Comparison of ENCODE assay signal across 19 cellular contexts in genomic region chr4:182929296-182929695, GRCh38. TPM values are rescaled to one million over a fixed set of nuclear protein-coding genes. Genes with fewer than 3 reads are reported as not detected.
DNase-seq lines count a peak whose midpoint lies in the region; ATAC-seq and TF ChIP-seq lines count a peak whose summit lies in the region.
"Had no signal": no experiment of that assay in that cellular context is flagged by ENCODE, and none has a peak within 500 bp of the region (broad histone marks: within the 10 kb centered on the region; RNA-seq: fewer than 3 reads in every experiment).

No MANE protein-coding gene starts in this region.

- no TSS peak for BruUV-seq in IMR-90 (replicated peaks; lab: Mats Ljungman, UMichigan)

- peak; percentile 83 for DNase-seq in AG09309 (ENCODE audit: low read depth)
- DNase-seq in IMR-90 = peak; percentile 97
- DNase-seq in choroid plexus epithelial cell (ENCODE audit: low read depth) = peak; percentile 90
- peak; percentile 91 for DNase-seq in mesenchymal stem cell
- DNase-seq in NCI-H187 treated with DMSO at 0.1 percent for 48 hours (lab: John Stamatoyannopoulos, UW) = no peak
- DNase-seq in left ventricle myocardium superior = no peak
- no peak for DNase-seq in CD8-positive, alpha-beta memory T cell
- DNase-seq: dermis blood vessel endothelial cell; GF-D8; heart left ventricle; NCI-H1105 treated with DMSO at 0.1 percent for 48 hours; NCI-H526; psoas muscle; RPMI8226; stimulated activated CD4-positive, alpha-beta T cell treated with anti-CD3 and anti-CD28 coated beads, Interleukin-4, amount 100 ng/mL, for 24 hours; stimulated activated naive CD8-positive, alpha-beta T cell treated with anti-CD3 and anti-CD28 coated beads, Interleukin-15, Interleukin-2, amounts not matched to agents 100 U/mL and 50 U/mL, for 24 hours had no signal

- dilution Hi-C loops in IMR-90 (cut with HindIII; ENCODE audit: low sequenced_read_pairs, unreplicated experiment) = no loop called here

- no peaks in the 10 kb centered on the region for H4K20me1 ChIP-seq in IMR-90 (ENCODE audit: insufficient read depth, low read length)

- H3K14ac ChIP-seq in IMR-90 (replicated peaks; ENCODE audit: low read depth, low read length) (peak overlapping the region; percentile 99), mesenchymal stem cell (ENCODE audit: low read length in 2 of 2) (no peak overlapping the region)

- H2BK12ac ChIP-seq in mesenchymal stem cell (ENCODE audit: low read length in 2 of 2) = no peak overlapping the region

- peak overlapping the region; percentile 99 for H3K4ac ChIP-seq in IMR-90 (ENCODE audit: low read depth, low read length)
- H3K4ac ChIP-seq in mesenchymal stem cell (ENCODE audit: low read depth in 1 of 2, low read length in 2 of 2) = no peak overlapping the region

- no peaks in the 10 kb centered on the region for H3K79me1 ChIP-seq in IMR-90 (ENCODE audit: low read depth in 1 of 2, low read length in 2 of 2)
- H3K79me1 ChIP-seq in mesenchymal stem cell (replicated peaks; ENCODE audit: low read length, poor library complexity, severe bottlenecking) = no peaks in the 10 kb centered on the region

- intact Hi-C loops in IMR-90 (cut with micrococcal nuclease) = loop anchor here (5.0 to 10.0 kb wide), 7 partner anchors 474 to 1627 kb away; partner anchors contain the start of gene TENM3
- intact Hi-C loops in left ventricle myocardium superior (cut with micrococcal nuclease) = loop anchor here (10.0 kb wide), 1 partner anchor 444 kb away; no protein-coding TSS in a partner anchor

- no peak for TF ChIP-seq CTCF in AG09309 (IDR thresholded peaks at IDR 0.05; ENCODE audit: control insufficient read depth, insufficient read depth, low read depth, low read length, missing control alignments)
- no peak for TF ChIP-seq CTCF in IMR-90 (conservative IDR thresholded peaks at IDR 0.05; ENCODE audit: low read depth, low read length)
- no peak for TF ChIP-seq CTCF in choroid plexus epithelial cell (conservative IDR thresholded peaks at IDR 0.05; ENCODE audit: low read depth, low read length)

- H3K23ac ChIP-seq in IMR-90 (ENCODE audit: low read depth, low read length) (peak overlapping the region; percentile 94), mesenchymal stem cell (ENCODE audit: low read length in 2 of 2) (no peak overlapping the region)

- peak overlapping the region; percentile 80 for H2BK15ac ChIP-seq in IMR-90 (ENCODE audit: low read depth, low read length)
- H2BK15ac ChIP-seq in mesenchymal stem cell (ENCODE audit: low read depth, poor library complexity, severe bottlenecking) = no peak overlapping the region

- H3K4me1 ChIP-seq in IMR-90 (ENCODE audit: control insufficient read depth, insufficient read depth, low read length) (peaks cover 11% of the 10 kb centered on the region), mesenchymal stem cell (ENCODE audit: control insufficient read depth, insufficient read depth, low read depth, low read length) (peaks cover 4% of the 10 kb centered on the region)
- no peaks in the 10 kb centered on the region for H3K4me1 ChIP-seq in CD8-positive, alpha-beta memory T cell (ENCODE audit: insufficient read depth, low read length)
- H3K4me1 ChIP-seq: heart left ventricle, psoas muscle had no signal

- peak overlapping the region; percentile 47 to 93 for H4K8ac ChIP-seq in IMR-90 (ENCODE audit: low read depth in 2 of 2, low read length in 2 of 2)
- no peak overlapping the region for H4K8ac ChIP-seq in mesenchymal stem cell (ENCODE audit: low read length)

- no peaks in the 10 kb centered on the region for H3K9me3 Mint-ChIP-seq in CD8-positive, alpha-beta memory T cell

- TF ChIP-seq RAD21 in IMR-90 (IDR thresholded peaks at IDR 0.05; ENCODE audit: low read length) = no peak

- H3K4me1 Mint-ChIP-seq in CD8-positive, alpha-beta memory T cell = no peaks in the 10 kb centered on the region

- peak overlapping the region; percentile 96 for H3K56ac ChIP-seq in IMR-90 (ENCODE audit: extremely low read depth, insufficient read depth, low read length)

- H3K4me3 ChIP-seq in AG09309 (ENCODE audit: control insufficient read depth, low read depth, low read length) (no peak overlapping the region), IMR-90 (ENCODE audit: insufficient read depth, low read depth, low read length) (no peak overlapping the region), choroid plexus epithelial cell (ENCODE audit: low read depth, low read length) (no peak overlapping the region), mesenchymal stem cell (ENCODE audit: insufficient read depth in 1 of 2, low read depth in 1 of 2, low read length in 2 of 2) (no peak overlapping the region)
- H3K4me3 ChIP-seq in CD8-positive, alpha-beta memory T cell (ENCODE audit: low read length) = no peak overlapping the region
- H3K4me3 ChIP-seq: heart left ventricle, psoas muscle had no signal

- no peak for TF ChIP-seq POLR2A in IMR-90 (IDR thresholded peaks at IDR 0.05; ENCODE audit: low read depth, low read length)

- peaks cover 20% of the 10 kb centered on the region for H3K9me1 ChIP-seq in IMR-90 (ENCODE audit: insufficient read depth, low read length)

- peak overlapping the region; percentile 92 for H2AK9ac ChIP-seq in IMR-90 (replicated peaks; ENCODE audit: low read depth, low read length, poor library complexity)

- WGBS in IMR-90 (ENCODE audit: extremely low coverage in 2 of 2, insufficient read length in 1 of 2), 2 experiments = no CpG with 5 or more reads among the region's 3 CpGs
- WGBS in mesenchymal stem cell = 0% methylated on average over 1 of the region's 3 CpGs

- no peaks in the 10 kb centered on the region for H3K9me3 ChIP-seq in IMR-90 (ENCODE audit: control insufficient read depth, insufficient read depth, low read length)
- H3K9me3 ChIP-seq in mesenchymal stem cell (ENCODE audit: control insufficient read depth, low read length) = no peaks in the 10 kb centered on the region
- H3K9me3 ChIP-seq in CD8-positive, alpha-beta memory T cell (ENCODE audit: low read length) = no peaks in the 10 kb centered on the region
- H3K9me3 ChIP-seq: heart left ventricle, psoas muscle had no signal

- H2AK5ac ChIP-seq in IMR-90 (ENCODE audit: low read depth, low read length) (peak overlapping the region; percentile 93), mesenchymal stem cell (ENCODE audit: low read length, severe bottlenecking) (no peak overlapping the region)

- no peaks in the 10 kb centered on the region for H3K36me3 Mint-ChIP-seq in CD8-positive, alpha-beta memory T cell
- H3K36me3 Mint-ChIP-seq: activated naive CD8-positive, alpha-beta T cell had no signal

- in situ Hi-C loops in IMR-90 (cut with MboI; ENCODE audit: low sequenced_read_pairs) = no loop called here

- H4K91ac ChIP-seq in IMR-90 (ENCODE audit: insufficient read depth, low read depth, low read length) = peak overlapping the region; percentile 99
- H4K91ac ChIP-seq in mesenchymal stem cell (ENCODE audit: low read length) = no peak overlapping the region

- no peak overlapping the region for H3K4me3 Mint-ChIP-seq in CD8-positive, alpha-beta memory T cell
- H3K4me3 Mint-ChIP-seq: activated naive CD8-positive, alpha-beta T cell had no signal

- CTCF ChIA-PET in IMR-90 (lab: Yijun Ruan, JAX) = interaction anchor here (0.6 to 1.2 kb wide), 4 partner anchors 9 to 1267 kb away, joined by 3 to 5 read pairs (median 3); no protein-coding TSS in a partner anchor
- CTCF ChIA-PET in CD8-positive, alpha-beta memory T cell (lab: Charles Lee) = interaction anchor here (1.3 kb wide), 1 partner anchor 9 kb away, joined by 8 read pairs; no protein-coding TSS in a partner anchor

- H4K5ac ChIP-seq in IMR-90 (ENCODE audit: low read depth, low read length) = peak overlapping the region; percentile 94

- H3K27ac Mint-ChIP-seq in CD8-positive, alpha-beta memory T cell = no peak overlapping the region
- H3K27ac Mint-ChIP-seq: activated naive CD8-positive, alpha-beta T cell had no signal

- H3K9ac ChIP-seq in IMR-90 (ENCODE audit: low read depth, low read length) (no peak overlapping the region), mesenchymal stem cell (ENCODE audit: low read length) (no peak overlapping the region)

- POLR2A ChIA-PET in IMR-90 (lab: Charles Lee; ENCODE audit: unreplicated experiment) = no interaction called here
- POLR2A ChIA-PET in CD8-positive, alpha-beta memory T cell (lab: Charles Lee) = no interaction called here

- peak overlapping the region; percentile 98 for H2BK5ac ChIP-seq in IMR-90 (ENCODE audit: low read depth, low read length, poor library complexity, severe bottlenecking)
- peak overlapping the region; percentile 26 for H2BK5ac ChIP-seq in mesenchymal stem cell (ENCODE audit: low read depth, low read length, poor library complexity, severe bottlenecking)

- H3K36me3 ChIP-seq in IMR-90 (ENCODE audit: control insufficient read depth, insufficient read depth, low read length) = no peaks in the 10 kb centered on the region
- H3K36me3 ChIP-seq in mesenchymal stem cell (ENCODE audit: control insufficient read depth in 1 of 2, insufficient read depth in 2 of 2, low read depth in 1 of 2, low read length in 2 of 2) = no peaks in the 10 kb centered on the region
- no peaks in the 10 kb centered on the region for H3K36me3 ChIP-seq in CD8-positive, alpha-beta memory T cell (ENCODE audit: insufficient read depth, low read length)
- H3K36me3 ChIP-seq: heart left ventricle had no signal

- H3K27ac ChIP-seq in IMR-90 (ENCODE audit: insufficient read depth, low read length) (peak overlapping the region; percentile 94), mesenchymal stem cell (ENCODE audit: low read length, poor library complexity, severe bottlenecking) (peak overlapping the region; percentile 86)
- H3K27ac ChIP-seq in CD8-positive, alpha-beta memory T cell (ENCODE audit: low read depth, low read length) = no peak overlapping the region
- H3K27ac ChIP-seq: C4-2B, heart left ventricle, psoas muscle had no signal

- H2BK120ac ChIP-seq in IMR-90 (ENCODE audit: low read depth, low read length) (peak overlapping the region; percentile 99), mesenchymal stem cell (ENCODE audit: low read depth, low read length) (no peak overlapping the region)

- H3K4me2 ChIP-seq in IMR-90 (ENCODE audit: low read depth, low read length) (peak overlapping the region; percentile 75), mesenchymal stem cell (ENCODE audit: low read length, poor library complexity, severe bottlenecking) (no peak overlapping the region)

- peak overlapping the region; percentile 74 for H2AFZ ChIP-seq in IMR-90 (replicated peaks; ENCODE audit: low read length, poor library complexity)
- no peak overlapping the region for H2AFZ ChIP-seq in mesenchymal stem cell (ENCODE audit: low read depth, low read length)

- peak overlapping the region; percentile 100 for H2BK20ac ChIP-seq in IMR-90 (ENCODE audit: low read depth, low read length)

- no peaks in the 10 kb centered on the region for H3K27me3 ChIP-seq in IMR-90 (ENCODE audit: control insufficient read depth, insufficient read depth, low read length)
- H3K27me3 ChIP-seq in mesenchymal stem cell (ENCODE audit: control insufficient read depth in 1 of 2, insufficient read depth in 1 of 2, low read length in 2 of 2) = peaks cover 0 to 4% of the 10 kb centered on the region in 2 experiments
- no peaks in the 10 kb centered on the region for H3K27me3 ChIP-seq in CD8-positive, alpha-beta memory T cell (ENCODE audit: insufficient read depth, low read length, poor library complexity, severe bottlenecking)
- H3K27me3 ChIP-seq: heart left ventricle had no signal

- peak overlapping the region; percentile 97 for H3K18ac ChIP-seq in IMR-90 (ENCODE audit: low read depth, low read length)
- H3K18ac ChIP-seq in mesenchymal stem cell (ENCODE audit: low read depth in 1 of 2, low read length in 2 of 2) = no peak overlapping the region

- ATAC-seq in IMR-90 (ENCODE audit: low read depth) = peak; percentile 90
- no peak for ATAC-seq in GM18868 (IDR thresholded peaks at IDR 0.05; ENCODE audit: unreplicated experiment)
- ATAC-seq in left ventricle myocardium superior = no peak
- ATAC-seq: heart left ventricle; psoas muscle; stimulated activated naive CD8-positive, alpha-beta T cell treated with anti-CD3 and anti-CD28 coated beads, Interleukin-15, Interleukin-2, amounts not matched to agents 100 U/mL and 50 U/mL, for 24 hours had no signal

- H3K27me3 Mint-ChIP-seq in CD8-positive, alpha-beta memory T cell = peaks cover 3 to 33% of the 10 kb centered on the region in 2 donors
- H3K27me3 Mint-ChIP-seq: activated naive CD8-positive, alpha-beta T cell had no signal

RNA-seq across cellular contexts. Expression of gene DCTD, which starts 12.1 kb away (rescaled TPM):
- total RNA-seq in IMR-90 (2012; rRNA removed) (84.2 and 90.3 TPM in 2 replicates), left ventricle myocardium superior (43.8 TPM)
- polyA plus RNA-seq in IMR-90 (2012; rRNA removed) = 113 and 127 TPM in 2 replicates
- polyA plus RNA-seq in IMR-90 (2012; cell fraction: cytosol; rRNA removed) = 99.3 and 108 TPM in 2 replicates
- polyA plus RNA-seq in IMR-90 (2012; cell fraction: nucleus; rRNA removed; ENCODE audit: low replicate concordance) = 122 and 215 TPM in 2 replicates
- 129 TPM for polyA plus RNA-seq in mesenchymal stem cell (2013, experiment 1 of 2)
- polyA plus RNA-seq in mesenchymal stem cell (2013, experiment 2 of 2) = 133 TPM
- total RNA-seq in CD8-positive, alpha-beta memory T cell = 100 to 1,000 TPM; 145 to 150 TPM
- polyA plus RNA-seq in CD8-positive, alpha-beta memory T cell = 105 TPM

Comparison
In these comparisons a context has a peak if more than half of its experiments do, and no peak if none do; other contexts are left out.
1. DNase-seq: peak in AG09309 (single experiment), IMR-90 (single experiment), choroid plexus epithelial cell (single experiment) and mesenchymal stem cell (single experiment); none in NCI-H187 treated with DMSO at 0.1 percent for 48 hours (single experiment), left ventricle myocardium superior (single experiment) and CD8-positive, alpha-beta memory T cell (0 of 5).